Comparison of ENCODE assay signal across 22 cellular contexts in the genomic region with DNA sequence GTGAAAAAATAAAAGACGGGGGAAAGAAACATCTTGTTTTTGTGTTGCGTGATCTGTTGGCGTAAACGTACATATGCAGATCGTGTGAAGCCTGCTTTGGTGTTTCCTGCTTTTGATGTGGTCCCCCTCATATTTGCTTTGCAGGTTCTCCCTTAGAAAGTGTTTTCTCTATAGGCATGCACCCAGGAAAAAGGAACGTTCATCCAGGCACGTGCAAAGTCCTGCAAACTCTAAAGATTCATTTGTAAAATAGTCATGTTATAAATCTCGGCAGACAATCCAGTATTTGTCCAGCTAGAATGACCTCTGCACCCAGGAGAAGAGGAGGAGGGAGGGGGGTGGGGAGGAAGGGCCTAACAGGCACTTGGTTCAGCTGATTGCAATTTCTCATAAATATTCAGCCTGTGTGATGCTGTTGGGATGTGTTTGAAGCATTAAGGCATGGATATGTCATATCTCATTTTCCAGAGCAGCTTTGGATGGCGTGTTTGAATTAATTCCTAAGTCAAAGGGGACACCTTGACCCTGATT.
"Had no signal": no experiment of that assay in that cellular context is flagged by ENCODE, and none has a peak within 500 bp of the region (broad histone marks: within the 10 kb centered on the region; RNA-seq: fewer than 3 reads in every experiment).

No MANE protein-coding gene starts in this region.

- H3K36me3 Mint-ChIP-seq: activated naive CD8-positive, alpha-beta T cell treated with anti-CD3 and anti-CD28 coated beads, Interleukin-2, amount 10 ng/mL, durations not matched to agents 7 days and 5 days; natural killer cell treated with Interleukin-12 subunit alpha and Interleukin-12 subunit beta and Interleukin-15 and Interleukin-18, amount 100 ng/mL, for 72 hours had no signal

- DNase-seq: activated CD4-positive, alpha-beta T cell treated with anti-CD3 and anti-CD28 coated beads, Interleukin-2, amount 50 U/mL, for 1 hour; activated CD4-positive, CD25-positive, alpha-beta regulatory T cell; activated CD8-positive, alpha-beta memory T cell treated with anti-CD3 and anti-CD28 coated beads for 24 hours; activated CD8-positive, alpha-beta memory T cell treated with anti-CD3 and anti-CD28 coated beads, Interleukin-2, amount 50 U/mL, for 4 hours; activated naive CD4-positive, alpha-beta T cell; activated naive CD8-positive, alpha-beta T cell treated with anti-CD3 and anti-CD28 coated beads, Interleukin-2, amount 10 ng/mL, durations not matched to agents 7 days and 5 days; activated T-cell treated with anti-CD3 and anti-CD28 coated beads, Interleukin-2, amount 50 U/mL, for 24 hours; amniotic stem cell; cerebellar nuclear complex; cortex of kidney; left ventricle myocardium inferior; mammary epithelial cell; midbrain; ovary; right cardiac atrium; stimulated activated CD4-positive, alpha-beta T cell treated with anti-CD3 and anti-CD28 coated beads, Interleukin-1b, Interleukin-23, amount 100 ng/mL, for 48 hours; tibial artery had no signal

- H3K9me3 ChIP-seq: left ventricle myocardium inferior, neutrophil, ovary, tibial artery had no signal

- H3K9me3 Mint-ChIP-seq: activated T-cell treated with anti-CD3 and anti-CD28 coated beads, Interleukin-2, amount 50 U/mL, for 24 hours; natural killer cell treated with Interleukin-12 subunit alpha and Interleukin-12 subunit beta and Interleukin-15 and Interleukin-18, amount 100 ng/mL, for 72 hours; stimulated activated naive CD8-positive, alpha-beta T cell treated with anti-CD3 and anti-CD28 coated beads, Interleukin-15, Interleukin-2, amounts not matched to agents 100 ng/mL and 50 ng/mL, for 24 hours had no signal

- H3K27ac Mint-ChIP-seq: activated naive CD8-positive, alpha-beta T cell treated with anti-CD3 and anti-CD28 coated beads, Interleukin-2, amount 10 ng/mL, durations not matched to agents 7 days and 5 days; activated T-cell treated with anti-CD3 and anti-CD28 coated beads, Interleukin-2, amount 50 U/mL, for 24 hours; activated T-helper 17 cell treated with anti-CD3 and anti-CD28 coated beads, Interleukin-2, amount 50 U/mL, for 72 hours; natural killer cell treated with Interleukin-12 subunit alpha and Interleukin-12 subunit beta and Interleukin-15 and Interleukin-18, amount 100 ng/mL, for 72 hours; stimulated activated naive CD8-positive, alpha-beta T cell treated with anti-CD3 and anti-CD28 coated beads, Interleukin-15, Interleukin-2, amounts not matched to agents 100 ng/mL and 50 ng/mL, for 24 hours; T-helper 1 cell treated with Interleukin-12 subunit alpha and Interleukin-12 subunit beta and Interleukin-4 antibody, amounts not matched to agents 30 μg/mL and 1 μg/mL, for 36 hours had no signal

- H3K4me3 Mint-ChIP-seq: activated naive CD8-positive, alpha-beta T cell treated with anti-CD3 and anti-CD28 coated beads, Interleukin-2, amount 10 ng/mL, durations not matched to agents 7 days and 5 days; activated T-cell treated with anti-CD3 and anti-CD28 coated beads, Interleukin-2, amount 50 U/mL, for 24 hours; activated T-helper 17 cell treated with anti-CD3 and anti-CD28 coated beads, Interleukin-2, amount 50 U/mL, for 72 hours; natural killer cell treated with Interleukin-12 subunit alpha and Interleukin-12 subunit beta and Interleukin-15 and Interleukin-18, amount 100 ng/mL, for 72 hours; stimulated activated naive CD8-positive, alpha-beta T cell treated with anti-CD3 and anti-CD28 coated beads, Interleukin-15, Interleukin-2, amounts not matched to agents 100 ng/mL and 50 ng/mL, for 24 hours; T-helper 1 cell treated with Interleukin-12 subunit alpha and Interleukin-12 subunit beta and Interleukin-4 antibody, amounts not matched to agents 30 μg/mL and 1 μg/mL, for 36 hours had no signal

- H3K27ac ChIP-seq: left ventricle myocardium inferior, neutrophil, ovary, tibial artery had no signal

- H3K4me3 ChIP-seq: left ventricle myocardium inferior, ovary, tibial artery had no signal

- H3K4me1 ChIP-seq: left ventricle myocardium inferior, tibial artery had no signal

- H3K36me3 ChIP-seq: left ventricle myocardium inferior, neutrophil, ovary, tibial artery had no signal

- H3K4me1 Mint-ChIP-seq: activated T-helper 17 cell treated with anti-CD3 and anti-CD28 coated beads, Interleukin-2, amount 50 U/mL, for 72 hours had no signal

- H3K27me3 ChIP-seq: neutrophil, ovary had no signal

- ATAC-seq: natural killer cell treated with Interleukin-12 subunit alpha and Interleukin-12 subunit beta and Interleukin-15 and Interleukin-18, amount 100 ng/mL, for 72 hours; right cardiac atrium had no signal
